Comparison of ENCODE assay signal across 9 cellular contexts in genomic region chr19:3983936-3984583, GRCh38. TPM values are rescaled to one million over a fixed set of nuclear protein-coding genes. Genes with fewer than 3 reads are reported as not detected.
DNase-seq lines count a peak whose midpoint lies in the region; ATAC-seq and TF ChIP-seq lines count a peak whose summit lies in the region.
"Had no signal": no experiment of that assay in that cellular context is flagged by ENCODE, and none has a peak within 500 bp of the region (broad histone marks: within the 10 kb centered on the region; RNA-seq: fewer than 3 reads in every experiment).

No MANE protein-coding gene starts in this region.

- CTCF ChIA-PET in Caco-2 (lab: Charles Lee): interaction anchor here (0.6 kb wide), 1 partner anchor 8 kb away, joined by 5 read pairs; no protein-coding TSS in a partner anchor

- peaks cover 6% of the 10 kb centered on the region for H3K4me1 Mint-ChIP-seq in Caco-2 (ENCODE audit: low read depth, unreplicated experiment)
- H3K4me1 Mint-ChIP-seq in stimulated activated effector memory CD8-positive, alpha-beta T cell treated with anti-CD3 and anti-CD28 coated beads, Interleukin-12 subunit alpha, Interleukin-12 subunit beta, amount 100 ng/mL, for 72 hours: peaks cover 54% of the 10 kb centered on the region

- TF ChIP-seq CTCF in Caco-2 (IDR thresholded peaks at IDR 0.05; ENCODE audit: insufficient read depth in 1 of 2, low read depth in 1 of 2, low read length in 1 of 2, severe bottlenecking in 1 of 2, unreplicated experiment in 1 of 2): no peak

- no peak for TF ChIP-seq RAD21 in Ishikawa (IDR thresholded peaks at IDR 0.05; ENCODE audit: low read depth)

- H3K4me3 ChIP-seq in Caco-2 (ENCODE audit: low read depth, low read length): peak overlapping the region; percentile 98
- peak overlapping the region; percentile 99 for H3K4me3 ChIP-seq in adipocyte (ENCODE audit: low read length)
- H3K4me3 ChIP-seq in iPS-18a (ENCODE audit: low read length): peak overlapping the region; percentile 97

- H3K27ac ChIP-seq in iPS-18a (ENCODE audit: low read length): peak overlapping the region; percentile 88

- no peak for DNase-seq in Caco-2
- DNase-seq in adipocyte (ENCODE audit: low read depth): peak; percentile 68
- peak in 1 of 2 donors; percentile 58 for DNase-seq in stimulated activated effector memory CD8-positive, alpha-beta T cell treated with anti-CD3 and anti-CD28 coated beads, Interleukin-12 subunit alpha, Interleukin-12 subunit beta, amount 100 ng/mL, for 72 hours (ENCODE audit: low spot score in 2 of 2)
- DNase-seq in NCI-H1105 (lab: John Stamatoyannopoulos, UW): no peak

- peak overlapping the region; percentile 100 for H3K9ac ChIP-seq in adipocyte (ENCODE audit: low read length)
- peak overlapping the region; percentile 96 for H3K9ac ChIP-seq in iPS-18a (ENCODE audit: low read length)

- peak; percentile 2 for ATAC-seq in stimulated activated effector memory CD8-positive, alpha-beta T cell treated with anti-CD3 and anti-CD28 coated beads, Interleukin-12 subunit alpha, Interleukin-12 subunit beta, amount 100 ng/mL, for 72 hours
- ATAC-seq in GM19467 (IDR thresholded peaks at IDR 0.05; ENCODE audit: unreplicated experiment) (no peak), HG02798 (IDR thresholded peaks at IDR 0.05; ENCODE audit: poor library complexity, unreplicated experiment) (no peak)

- H3K4me1 ChIP-seq in Caco-2 (peaks cover 12% of the 10 kb centered on the region), adipocyte (ENCODE audit: control insufficient read depth, insufficient read depth, low read length) (peaks cover 48% of the 10 kb centered on the region), iPS-18a (ENCODE audit: control insufficient read depth, low read depth, low read length) (peaks cover 13% of the 10 kb centered on the region)

- no TSS peak for BruUV-seq in Caco-2 (replicated peaks; lab: Mats Ljungman, UMichigan)

- H3K4me3 Mint-ChIP-seq in Caco-2 (ENCODE audit: unreplicated experiment): peak overlapping the region; percentile 89
- H3K4me3 Mint-ChIP-seq in stimulated activated effector memory CD8-positive, alpha-beta T cell treated with anti-CD3 and anti-CD28 coated beads, Interleukin-12 subunit alpha, Interleukin-12 subunit beta, amount 100 ng/mL, for 72 hours: peak overlapping the region; percentile 96

- H3K36me3 ChIP-seq in Caco-2 (ENCODE audit: control insufficient read depth, insufficient read depth, low read length): peaks cover 36% of the 10 kb centered on the region
- peaks cover 53% of the 10 kb centered on the region for H3K36me3 ChIP-seq in adipocyte (ENCODE audit: control insufficient read depth, insufficient read depth, low read length, severe bottlenecking)
- H3K36me3 ChIP-seq in iPS-18a (ENCODE audit: control insufficient read depth, low read depth, low read length): peaks cover 56% of the 10 kb centered on the region

- H3K9me3 ChIP-seq in Caco-2: no peaks in the 10 kb centered on the region
- H3K9me3 ChIP-seq in adipocyte (ENCODE audit: control insufficient read depth, low read length): no peaks in the 10 kb centered on the region
- H3K9me3 ChIP-seq in iPS-18a (ENCODE audit: control insufficient read depth, low read depth, low read length): no peaks in the 10 kb centered on the region

- H3K27me3 Mint-ChIP-seq in Caco-2 (ENCODE audit: insufficient read depth, unreplicated experiment): no peaks in the 10 kb centered on the region

- no peaks in the 10 kb centered on the region for H3K27me3 ChIP-seq in Caco-2 (replicated peaks; ENCODE audit: control insufficient read depth, insufficient read depth, low read length)
- H3K27me3 ChIP-seq in adipocyte (replicated peaks; ENCODE audit: control insufficient read depth, insufficient read depth, low read length): no peaks in the 10 kb centered on the region
- H3K27me3 ChIP-seq in iPS-18a (ENCODE audit: control insufficient read depth, insufficient read depth, low read length): peaks cover 5% of the 10 kb centered on the region

- peak overlapping the region; percentile 96 for H3K27ac Mint-ChIP-seq in Caco-2 (ENCODE audit: unreplicated experiment)
- peak overlapping the region; percentile 99 for H3K27ac Mint-ChIP-seq in stimulated activated effector memory CD8-positive, alpha-beta T cell treated with anti-CD3 and anti-CD28 coated beads, Interleukin-12 subunit alpha, Interleukin-12 subunit beta, amount 100 ng/mL, for 72 hours

- TF ChIP-seq EP300 in Ishikawa (IDR thresholded peaks at IDR 0.05; ENCODE audit: borderline replicate concordance): no peak; the same call in 1 of the 2 replicates

- H3K36me3 Mint-ChIP-seq in Caco-2 (ENCODE audit: insufficient read depth, unreplicated experiment): peaks cover 73% of the 10 kb centered on the region
- H3K36me3 Mint-ChIP-seq in stimulated activated effector memory CD8-positive, alpha-beta T cell treated with anti-CD3 and anti-CD28 coated beads, Interleukin-12 subunit alpha, Interleukin-12 subunit beta, amount 100 ng/mL, for 72 hours: peaks cover 82% of the 10 kb centered on the region

- intact Hi-C loops in Caco-2 (cut with micrococcal nuclease; ENCODE audit: unreplicated experiment): loop anchor here (10.0 kb wide), 1 partner anchor 81 kb away; the partner anchor contains the start of gene ZBTB7A

- POLR2A ChIA-PET in Caco-2 (lab: Charles Lee): interaction anchor here (1.0 kb wide), 1 partner anchor 24 kb away, joined by 4 read pairs; no protein-coding TSS in a partner anchor

- H3K9me3 Mint-ChIP-seq in Caco-2 (ENCODE audit: unreplicated experiment): no peaks in the 10 kb centered on the region
- no peaks in the 10 kb centered on the region for H3K9me3 Mint-ChIP-seq in stimulated activated effector memory CD8-positive, alpha-beta T cell treated with anti-CD3 and anti-CD28 coated beads, Interleukin-12 subunit alpha, Interleukin-12 subunit beta, amount 100 ng/mL, for 72 hours

TF ChIP-seq in Ishikawa, 13 proteins besides CTCF, POLR2A, EP300 and RAD21:
- TF ChIP-seq TAF1 (IDR thresholded peaks at IDR 0.05; ENCODE audit: low read depth) (no peak), REST (IDR thresholded peaks at IDR 0.05; ENCODE audit: low read depth) (no peak), CREB1 (IDR thresholded peaks at IDR 0.05; ENCODE audit: low read depth) (no peak), ZBTB7A (IDR thresholded peaks at IDR 0.05; ENCODE audit: low read depth) (no peak), NFIC (IDR thresholded peaks at IDR 0.05) (no peak), MAX (IDR thresholded peaks at IDR 0.05) (peak; percentile 90), TEAD4 (IDR thresholded peaks at IDR 0.05) (no peak), CEBPB (IDR thresholded peaks at IDR 0.05) (no peak), FOXM1 (IDR thresholded peaks at IDR 0.05; ENCODE audit: borderline replicate concordance, low read depth) (no peak), USF1 (IDR thresholded peaks at IDR 0.05) (peak; percentile 46; the same call in 1 of the 2 replicates), EGR1 (IDR thresholded peaks at IDR 0.05) (no peak), YY1 (IDR thresholded peaks at IDR 0.05; ENCODE audit: low read depth) (peak; percentile 62), TCF12 (IDR thresholded peaks at IDR 0.05; ENCODE audit: low read depth) (no peak)

RNA-seq across cellular contexts. Expression of gene EEF2, which starts 1.2 kb away (rescaled TPM):
- 2,154 and 2,157 TPM in 2 replicates for total RNA-seq in Caco-2 (2022)

RNA-seq across cellular contexts. Expression of gene DAPK3, which starts 13.2 kb away (rescaled TPM):
- 58.6 and 66.4 TPM in 2 replicates for total RNA-seq in Caco-2 (2022)

RNA-seq across cellular contexts. Expression of gene PIAS4, which starts 23.5 kb away (rescaled TPM):
- total RNA-seq in Caco-2 (2022): 43.3 and 45.7 TPM in 2 replicates

RNA-seq across cellular contexts. Expression of gene NMRK2, which starts 51.2 kb away (rescaled TPM):
- total RNA-seq in Caco-2 (2022): not detected in 2 replicates
- total RNA-seq: T-helper 2 cell treated with Interferon-gamma antibody and Interleukin-4, amounts not matched to agents 100 ng/mL and 5 ng/mL, for 36 hours had no signal
